ENCODE assay signal across 29 cellular contexts in genomic region chr22:47080100-47080499, GRCh38.
"Had no signal": no experiment of that assay in that cellular context is flagged by ENCODE, and none has a peak within 500 bp of the region (broad histone marks: within the 10 kb centered on the region; RNA-seq: fewer than 3 reads in every experiment).

No MANE protein-coding gene starts in this region.

- H3K4me1 ChIP-seq: colonic mucosa, esophagus muscularis mucosa, esophagus squamous epithelium, foreskin keratinocyte, gastrocnemius medialis, gastroesophageal sphincter, heart left ventricle, heart right ventricle had no signal

- DNase-seq: colonic mucosa; cortex of kidney; dermis blood vessel endothelial cell; dorsolateral prefrontal cortex; effector CD4-positive, alpha-beta T cell; effector CD8-positive, alpha-beta T cell; effector memory CD4-positive, alpha-beta T cell; effector memory CD8-positive, alpha-beta T cell; endodermal cell; erythroblast; esophagus squamous epithelium; foreskin fibroblast; foreskin keratinocyte; foreskin melanocyte; gastrocnemius medialis; glutamatergic neuron; head of caudate nucleus; heart left ventricle; heart right ventricle had no signal

- H3K27me3 Mint-ChIP-seq: dendritic cell treated with granulocyte-macrophage colony-stimulating factor and Interleukin-4, amounts not matched to agents 40 ng/mL and 50 ng/mL, for 4 days; effector memory CD8-positive, alpha-beta T cell had no signal

- H3K9me3 Mint-ChIP-seq: effector memory CD8-positive, alpha-beta T cell had no signal

- H3K27ac Mint-ChIP-seq: dendritic cell treated with granulocyte-macrophage colony-stimulating factor and Interleukin-4, amounts not matched to agents 40 ng/mL and 50 ng/mL, for 4 days; effector memory CD8-positive, alpha-beta T cell; endodermal cell had no signal

- H3K9me3 ChIP-seq: colonic mucosa had no signal

- H3K4me3 Mint-ChIP-seq: dendritic cell treated with granulocyte-macrophage colony-stimulating factor and Interleukin-4, amounts not matched to agents 40 ng/mL and 50 ng/mL, for 4 days; effector memory CD8-positive, alpha-beta T cell; endodermal cell had no signal

- H3K27me3 ChIP-seq: colonic mucosa, dorsolateral prefrontal cortex, esophagus muscularis mucosa, esophagus squamous epithelium, foreskin keratinocyte, gastrocnemius medialis, gastroesophageal sphincter, heart left ventricle, heart right ventricle had no signal

- ATAC-seq: effector memory CD8-positive, alpha-beta T cell; esophagus mucosa; foreskin keratinocyte; gastrocnemius medialis; gastroesophageal sphincter; heart left ventricle; heart right ventricle had no signal

- H3K4me3 ChIP-seq: colonic mucosa, coronary artery, dorsolateral prefrontal cortex, esophagus muscularis mucosa, esophagus squamous epithelium, gastrocnemius medialis, gastroesophageal sphincter, heart left ventricle, heart right ventricle had no signal

- FAIRE-seq: colon, endometrium, endothelial cell of umbilical vein, frontal cortex had no signal

- H3K27ac ChIP-seq: colonic mucosa, coronary artery, dorsolateral prefrontal cortex, epithelial cell of prostate, esophagus muscularis mucosa, esophagus squamous epithelium, foreskin keratinocyte, gastrocnemius medialis, gastroesophageal sphincter, heart left ventricle, heart right ventricle had no signal

- H3K36me3 ChIP-seq: colonic mucosa, esophagus muscularis mucosa, gastrocnemius medialis, gastroesophageal sphincter had no signal
